In genomic region chr2:43022896-43023295, GRCh38 we compare ENCODE assay signal across 2 cellular contexts.
TF ChIP-seq lines count a peak whose summit lies in the region.

No MANE protein-coding gene starts in this region.

TF ChIP-seq in IMR-90, 13 proteins besides CTCF, POLR2A, EP300 and RAD21:
- TF ChIP-seq CHD1 (IDR thresholded peaks at IDR 0.05; ENCODE audit: low read depth, low read length): no peak
- no peak for TF ChIP-seq ELK1 (IDR thresholded peaks at IDR 0.05; ENCODE audit: borderline replicate concordance, low read depth, low read length)
- no peak for TF ChIP-seq SMC3 (IDR thresholded peaks at IDR 0.05; ENCODE audit: low read depth, low read length)
- no peak for TF ChIP-seq USF2 (IDR thresholded peaks at IDR 0.05; ENCODE audit: low read depth, low read length)
- no peak for TF ChIP-seq MAFK (IDR thresholded peaks at IDR 0.05; ENCODE audit: low read depth, low read length)
- no peak for TF ChIP-seq MAZ (IDR thresholded peaks at IDR 0.05; ENCODE audit: borderline replicate concordance, low read depth, low read length)
- TF ChIP-seq CEBPB (IDR thresholded peaks at IDR 0.05; ENCODE audit: low read depth, low read length): no peak
- no peak for TF ChIP-seq MXI1 (IDR thresholded peaks at IDR 0.05; ENCODE audit: borderline replicate concordance, low read depth, low read length)
- no peak for TF ChIP-seq RFX5 (IDR thresholded peaks at IDR 0.05; ENCODE audit: low read depth, low read length)
- TF ChIP-seq FOS (IDR thresholded peaks at IDR 0.05; ENCODE audit: low read depth, low read length): no peak
- TF ChIP-seq BHLHE40 (IDR thresholded peaks at IDR 0.05; ENCODE audit: low read depth, low read length): no peak

TF ChIP-seq in H1, 55 proteins besides CTCF, POLR2A, EP300 and RAD21:
- TF ChIP-seq ATF2 (IDR thresholded peaks at IDR 0.05; ENCODE audit: low read length): no peak
- TF ChIP-seq KDM4A (IDR thresholded peaks at IDR 0.05; ENCODE audit: low read depth, low read length, severe bottlenecking): no peak
